Comparison of ENCODE assay signal across 20 cellular contexts in the genomic region with DNA sequence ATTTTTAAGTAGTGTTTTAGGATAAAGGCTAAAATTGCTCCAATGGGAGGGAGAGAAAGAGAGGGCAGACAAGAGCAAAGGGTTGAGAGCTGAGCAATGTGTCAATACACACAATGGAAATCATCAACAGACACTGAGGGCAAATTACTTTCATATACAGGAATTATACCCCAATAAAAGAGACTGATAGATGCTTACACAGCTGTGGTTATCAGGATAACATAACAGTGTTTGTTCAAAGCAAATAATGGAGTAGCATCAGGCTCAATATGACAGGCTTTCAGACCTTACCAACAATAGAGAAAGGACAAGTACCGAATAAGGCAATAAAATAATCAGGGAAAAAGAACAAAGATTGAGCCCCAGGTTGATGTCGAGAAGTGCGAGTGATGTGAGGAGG.
"Had no signal": no experiment of that assay in that cellular context is flagged by ENCODE, and none has a peak within 500 bp of the region (broad histone marks: within the 10 kb centered on the region; RNA-seq: fewer than 3 reads in every experiment).

No MANE protein-coding gene starts in this region.

- H3K4me3 ChIP-seq: cardiac muscle cell, esophagus squamous epithelium, lower lobe of right lung, sigmoid colon, stomach had no signal

- H3K27ac ChIP-seq: cardiac muscle cell, esophagus squamous epithelium, lower lobe of right lung, sigmoid colon, stomach had no signal

- ATAC-seq: activated CD8-positive, alpha-beta T cell treated with anti-CD3 and anti-CD28 coated beads for 36 hours; activated T-helper 17 cell treated with anti-CD3 and anti-CD28 coated beads, Interleukin-2, amount 50 U/mL, for 72 hours; effector memory CD8-positive, alpha-beta T cell; lower lobe of right lung; stimulated activated effector memory CD8-positive, alpha-beta T cell treated with anti-CD3 and anti-CD28 coated beads, Interleukin-12 subunit alpha, Interleukin-12 subunit beta, amount 100 ng/mL, for 72 hours had no signal

- H3K9me3 ChIP-seq: esophagus squamous epithelium, lower lobe of right lung, sigmoid colon, stomach had no signal

- H3K36me3 ChIP-seq: cardiac muscle cell, esophagus squamous epithelium, lower lobe of right lung, sigmoid colon, stomach had no signal

- DNase-seq: activated CD4-positive, alpha-beta T cell treated with anti-CD3 and anti-CD28 coated beads, Interleukin-2, amount 10 ng/mL, durations not matched to agents 24 days and 14 days; activated CD8-positive, alpha-beta T cell treated with anti-CD3 and anti-CD28 coated beads for 36 hours; activated naive CD4-positive, alpha-beta T cell; activated naive CD8-positive, alpha-beta T cell treated with anti-CD3 and anti-CD28 coated beads, Interleukin-2, amount 10 ng/mL, durations not matched to agents 7 days and 5 days; activated T-cell treated with anti-CD3 and anti-CD28 coated beads, Interleukin-2, amount 50 U/mL, for 1 hour; amygdala; dermis blood vessel endothelial cell; effector memory CD8-positive, alpha-beta T cell; esophagus squamous epithelium; lower lobe of right lung; nephron progenitor cell; occipital lobe; posterior cingulate gyrus; sigmoid colon; stimulated activated CD4-positive, alpha-beta T cell treated with anti-CD3 and anti-CD28 coated beads, Interleukin-4, amount 100 ng/mL, for 24 hours; stomach; trophoblast cell had no signal

- H3K4me1 ChIP-seq: lower lobe of right lung, sigmoid colon, stomach had no signal

- H3K27me3 ChIP-seq: cardiac muscle cell, esophagus squamous epithelium, sigmoid colon, stomach had no signal
